ENCODE assay signal across 13 cellular contexts in genomic region chr17:27348196-27348595, GRCh38. TPM values are rescaled to one million over a fixed set of nuclear protein-coding genes. Genes with fewer than 3 reads are reported as not detected.
DNase-seq lines count a peak whose midpoint lies in the region; ATAC-seq and TF ChIP-seq lines count a peak whose summit lies in the region.
"Had no signal": no experiment of that assay in that cellular context is flagged by ENCODE, and none has a peak within 500 bp of the region (broad histone marks: within the 10 kb centered on the region; RNA-seq: fewer than 3 reads in every experiment).

No MANE protein-coding gene starts in this region.

- H3K27ac ChIP-seq in OCI-LY7 (ENCODE audit: low read depth, low read length, poor library complexity, severe bottlenecking) (no peak overlapping the region), psoas muscle (peak overlapping the region; percentile 69)

- H3K9me3 Mint-ChIP-seq in T-helper 1 cell treated with Interleukin-12 subunit alpha and Interleukin-12 subunit beta and Interleukin-4 antibody, amounts not matched to agents 30 μg/mL and 1 μg/mL, for 36 hours: no peaks in the 10 kb centered on the region
- H3K9me3 Mint-ChIP-seq in endothelial cell (ENCODE audit: unreplicated experiment): peaks cover 5% of the 10 kb centered on the region

- H3K4me1 ChIP-seq in OCI-LY7 (ENCODE audit: insufficient read depth, low read length, poor library complexity, severe bottlenecking) (peaks cover 19% of the 10 kb centered on the region), psoas muscle (peaks cover 8% of the 10 kb centered on the region)

- H3K9me3 ChIP-seq in OCI-LY7 (ENCODE audit: low read length) (no peaks in the 10 kb centered on the region), psoas muscle (no peaks in the 10 kb centered on the region)
- H3K9me3 ChIP-seq: gastroesophageal sphincter had no signal

- H3K4me3 ChIP-seq in OCI-LY7 (ENCODE audit: low read depth, low read length, poor library complexity, severe bottlenecking) (peak overlapping the region; percentile 63), psoas muscle (no peak overlapping the region)

- no TSS peak for BruUV-seq in OCI-LY7 (replicated peaks; lab: Mats Ljungman, UMichigan)

- peak overlapping the region; percentile 70 for H3K4me2 ChIP-seq in OCI-LY7 (ENCODE audit: low read length)

- no peaks in the 10 kb centered on the region for H3K36me3 ChIP-seq in OCI-LY7 (ENCODE audit: insufficient read depth, low read length)
- no peaks in the 10 kb centered on the region for H3K36me3 ChIP-seq in psoas muscle (ENCODE audit: insufficient read depth in 1 of 2, low read depth in 1 of 2)
- H3K36me3 ChIP-seq: gastroesophageal sphincter had no signal

- WGBS in psoas muscle, 3 donors: 79 to 82% (median 81%) methylated on average over 2 of the region's 2 CpGs

- peak overlapping the region; percentile 63 for H3K4me3 Mint-ChIP-seq in T-helper 1 cell treated with Interleukin-12 subunit alpha and Interleukin-12 subunit beta and Interleukin-4 antibody, amounts not matched to agents 30 μg/mL and 1 μg/mL, for 36 hours
- H3K4me3 Mint-ChIP-seq in endothelial cell (ENCODE audit: unreplicated experiment): no peak overlapping the region

- H3K4me1 Mint-ChIP-seq in T-helper 1 cell treated with Interleukin-12 subunit alpha and Interleukin-12 subunit beta and Interleukin-4 antibody, amounts not matched to agents 30 μg/mL and 1 μg/mL, for 36 hours (ENCODE audit: low read depth): peaks cover 23% of the 10 kb centered on the region
- peaks cover 35% of the 10 kb centered on the region for H3K4me1 Mint-ChIP-seq in endothelial cell (ENCODE audit: unreplicated experiment)

- CTCF ChIA-PET in OCI-LY7 (lab: Charles Lee; ENCODE audit: unreplicated experiment): no interaction called here

- DNase-seq in T-helper 1 cell: no peak
- DNase-seq in OCI-LY7 (ENCODE audit: low spot score): no peak
- no peak for DNase-seq in endothelial cell (ENCODE audit: low spot score)
- DNase-seq in psoas muscle: no peak
- DNase-seq in GDM1 (lab: John Stamatoyannopoulos, UW): no peak
- no peak for DNase-seq in NCI-H526 treated with DMSO at 0.1 percent for 48 hours (lab: John Stamatoyannopoulos, UW)
- no peak for DNase-seq in NCI-H187 treated with DMSO at 0.1 percent for 48 hours (lab: John Stamatoyannopoulos, UW)
- DNase-seq: 8988T; activated naive CD4-positive, alpha-beta T cell treated with Interleukin-2 at 50 U/mL for 16 hours; NCI-H1694 treated with DMSO at 0.1 percent for 48 hours; OCI-M1 had no signal

- ATAC-seq in psoas muscle: no peak

- no peaks in the 10 kb centered on the region; the same call in 1 of the 2 replicates for H3K79me2 ChIP-seq in OCI-LY7 (ENCODE audit: insufficient read depth, low read depth, low read length)

- no peak overlapping the region for H3K27ac Mint-ChIP-seq in T-helper 1 cell treated with Interleukin-12 subunit alpha and Interleukin-12 subunit beta and Interleukin-4 antibody, amounts not matched to agents 30 μg/mL and 1 μg/mL, for 36 hours
- H3K27ac Mint-ChIP-seq in endothelial cell (ENCODE audit: unreplicated experiment): peak overlapping the region; percentile 73

- H3K9me2 ChIP-seq in OCI-LY7 (ENCODE audit: insufficient read depth, low read length): no peaks in the 10 kb centered on the region

- H2AFZ ChIP-seq in OCI-LY7 (ENCODE audit: low read length): peak overlapping the region; percentile 89

- intact Hi-C loops in OCI-LY7 (cut with micrococcal nuclease; ENCODE audit: unreplicated experiment) (loop anchor here (2.0 kb wide), 1 partner anchor 103 kb away; no protein-coding TSS in a partner anchor), psoas muscle (cut with DNase I) (loop anchor here in 1 of 2 donors (10.0 kb wide), 1 partner anchor 53 kb away; the partner anchor contains the start of gene WSB1)

- POLR2A ChIA-PET in OCI-LY7 (lab: Charles Lee): no interaction called here

- H3K27me3 ChIP-seq in psoas muscle (ENCODE audit: insufficient read depth in 3 of 3, low read length in 2 of 3): no peaks in the 10 kb centered on the region
- H3K27me3 ChIP-seq: gastroesophageal sphincter had no signal

- no peaks in the 10 kb centered on the region for H4K20me1 ChIP-seq in OCI-LY7 (ENCODE audit: insufficient read depth, low read length)

- H3K27me3 Mint-ChIP-seq in T-helper 1 cell treated with Interleukin-12 subunit alpha and Interleukin-12 subunit beta and Interleukin-4 antibody, amounts not matched to agents 30 μg/mL and 1 μg/mL, for 36 hours (ENCODE audit: low read depth): peaks cover 3% of the 10 kb centered on the region
- H3K27me3 Mint-ChIP-seq in endothelial cell (ENCODE audit: unreplicated experiment): peaks cover 10% of the 10 kb centered on the region

- TF ChIP-seq CTCF in OCI-LY7 (conservative IDR thresholded peaks at IDR 0.05; ENCODE audit: low read length): no peak
- TF ChIP-seq CTCF in endothelial cell (IDR thresholded peaks at IDR 0.05; ENCODE audit: unreplicated experiment): no peak
- TF ChIP-seq CTCF in psoas muscle (IDR thresholded peaks at IDR 0.05): no peak

- H3K36me3 Mint-ChIP-seq in T-helper 1 cell treated with Interleukin-12 subunit alpha and Interleukin-12 subunit beta and Interleukin-4 antibody, amounts not matched to agents 30 μg/mL and 1 μg/mL, for 36 hours (ENCODE audit: low read depth): no peaks in the 10 kb centered on the region
- peaks cover 4% of the 10 kb centered on the region for H3K36me3 Mint-ChIP-seq in endothelial cell (ENCODE audit: low read depth, unreplicated experiment)

RNA-seq across cellular contexts. Expression of gene WSB1, which starts 54.3 kb away (rescaled TPM):
- 86.0 and 118 TPM in 2 replicates for total RNA-seq in OCI-LY7 (2014; rRNA removed; shearing (Covaris generic))
- total RNA-seq in OCI-LY7 (2022): 115 and 118 TPM in 2 replicates
- 443 TPM for total RNA-seq in endothelial cell (ENCODE audit: unreplicated experiment)
- 10 to 100 TPM; 35.3 to 42.8 (median 39.5) TPM for total RNA-seq in psoas muscle
- 10 to 100 TPM; 32.4 to 53.6 (median 45.4) TPM for polyA plus RNA-seq in psoas muscle
